ENCODE assay signal across 8 cellular contexts in the genomic region with DNA sequence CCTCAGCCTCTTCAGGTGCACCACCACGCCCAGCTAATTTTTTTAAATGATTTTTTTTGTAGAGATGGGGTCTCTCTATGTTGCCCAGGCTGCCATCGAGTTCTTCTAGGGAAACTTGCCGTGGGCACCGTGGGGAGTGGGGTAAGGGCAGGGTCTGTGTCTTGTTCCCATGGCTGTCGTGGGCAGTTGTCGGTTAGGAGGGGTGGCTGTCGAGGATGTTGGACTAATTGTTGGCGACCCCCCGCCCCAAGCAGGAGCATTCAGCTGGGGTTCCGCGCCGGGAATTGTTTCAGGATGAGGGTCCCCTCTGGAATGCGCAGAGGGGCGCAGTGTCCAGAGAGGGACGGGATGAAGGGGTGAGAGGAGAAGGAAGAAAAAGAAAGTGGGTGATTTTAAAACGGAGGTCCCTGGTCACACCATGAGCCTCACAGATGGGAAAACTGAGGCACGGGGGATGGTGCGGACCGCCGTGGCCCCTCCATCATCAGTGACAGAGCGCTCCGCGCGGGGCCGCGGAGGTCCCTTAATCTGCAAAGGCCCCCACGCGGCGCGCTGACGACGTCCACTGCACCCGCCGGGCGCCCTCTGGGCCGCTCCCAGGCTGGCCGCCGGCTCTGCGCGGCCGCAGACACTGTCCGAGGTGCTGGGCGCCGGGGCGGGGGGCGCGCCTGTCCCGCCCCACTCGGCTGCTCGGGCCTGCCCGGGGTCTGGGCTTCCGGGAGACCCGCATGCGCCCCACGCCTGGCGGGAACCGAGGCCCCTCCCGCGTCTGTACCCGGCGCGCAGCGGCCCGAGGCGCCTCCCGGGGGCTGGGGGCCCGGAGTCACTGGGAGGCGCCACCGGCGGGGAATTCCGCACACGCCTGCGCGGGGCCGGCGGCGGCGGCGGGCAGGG. TPM values are rescaled to one million over a fixed set of nuclear protein-coding genes. Genes with fewer than 3 reads are reported as not detected.
DNase-seq lines count a peak whose midpoint lies in the region; ATAC-seq, FAIRE-seq and TF ChIP-seq lines count a peak whose summit lies in the region.

No MANE protein-coding gene starts in this region.

- CTCF ChIA-PET in WTC11 (lab: Charles Lee) = no interaction called here

- H3K4me3 Mint-ChIP-seq in WTC11 = peak overlapping the region; percentile 88

- no peak for FAIRE-seq in kidney (lab: Jason Lieb, UNC)

- peak overlapping the region; percentile 65 for H3K4me3 ChIP-seq in AG10803 (ENCODE audit: low read length)
- H3K4me3 ChIP-seq in kidney (ENCODE audit: low read length in 2 of 2) = peak overlapping the region; percentile 32 to 53

- POLR2A ChIA-PET in WTC11 (lab: Charles Lee) = interaction anchor here (0.6 kb wide), 1 partner anchor 12 kb away, joined by 3 read pairs; no protein-coding TSS in a partner anchor

- intact Hi-C loops in kidney (cut with DNase I) = no loop called here

- peak overlapping the region; percentile 99 for H3K27ac Mint-ChIP-seq in WTC11

- H3K27ac ChIP-seq in caudate nucleus (ENCODE audit: low read depth, low read length) = peak overlapping the region; percentile 67
- H3K27ac ChIP-seq in kidney (ENCODE audit: low read depth in 2 of 2, low read length in 2 of 2) = peak overlapping the region; percentile 76 to 92

- peak overlapping the region; percentile 55 for H3K9ac ChIP-seq in kidney (ENCODE audit: low read length in 2 of 2)

- peaks cover 67% of the 10 kb centered on the region for H3K4me1 Mint-ChIP-seq in WTC11

- H3K9me3 Mint-ChIP-seq in WTC11 = no peaks in the 10 kb centered on the region

- no peaks in the 10 kb centered on the region for H3K9me3 ChIP-seq in kidney (ENCODE audit: control insufficient read depth in 1 of 2, low read length in 2 of 2)

- peaks cover 6% of the 10 kb centered on the region for H3K36me3 Mint-ChIP-seq in WTC11

- H3K27me3 Mint-ChIP-seq in WTC11 (ENCODE audit: low read depth) = no peaks in the 10 kb centered on the region

- H3K4me1 ChIP-seq in kidney (ENCODE audit: control insufficient read depth in 1 of 2, insufficient read depth in 1 of 2, low read depth in 1 of 2, low read length in 2 of 2) = peaks cover 28 to 31% of the 10 kb centered on the region in 2 donors

- no peaks in the 10 kb centered on the region for H3K36me3 ChIP-seq in kidney (ENCODE audit: control insufficient read depth in 1 of 2, insufficient read depth in 2 of 2, low read length in 2 of 2)

- TF ChIP-seq CTCF in AG10803 (conservative IDR thresholded peaks at IDR 0.05; ENCODE audit: low read length) (no peak), WTC11 (IDR thresholded peaks at IDR 0.05) (no peak), kidney (IDR thresholded peaks at IDR 0.05; ENCODE audit: borderline replicate concordance, extremely low read depth, insufficient read depth) (peak; percentile 2)

- DNase-seq in AG10803 (ENCODE audit: low read depth) (peak; percentile 71), LoVo (ENCODE audit: low spot score) (peak; percentile 67), WTC11 (ENCODE audit: low spot score) (peak; percentile 72), caudate nucleus (lab: John Stamatoyannopoulos, UW) (peak in 37 of 61 donors; percentile 9 to 72 (median 42)), kidney (peak; percentile 95), NCI-H2107 (lab: John Stamatoyannopoulos, UW) (no peak)
- peak; percentile 71 to 72 for DNase-seq in stimulated activated CD4-positive, alpha-beta T cell treated with anti-CD3 and anti-CD28 coated beads, Interleukin-15, amount 100 ng/mL, for 1 hour (ENCODE audit: low read depth in 1 of 2, low spot score in 1 of 2)

- ATAC-seq in GM19035 (IDR thresholded peaks at IDR 0.05; ENCODE audit: unreplicated experiment) (peak; percentile 35), WTC11 (peak; percentile 53)

TF ChIP-seq in WTC11, 78 proteins besides CTCF, POLR2A, EP300 and RAD21 (continues in another document):
- TF ChIP-seq, protein P1, sequence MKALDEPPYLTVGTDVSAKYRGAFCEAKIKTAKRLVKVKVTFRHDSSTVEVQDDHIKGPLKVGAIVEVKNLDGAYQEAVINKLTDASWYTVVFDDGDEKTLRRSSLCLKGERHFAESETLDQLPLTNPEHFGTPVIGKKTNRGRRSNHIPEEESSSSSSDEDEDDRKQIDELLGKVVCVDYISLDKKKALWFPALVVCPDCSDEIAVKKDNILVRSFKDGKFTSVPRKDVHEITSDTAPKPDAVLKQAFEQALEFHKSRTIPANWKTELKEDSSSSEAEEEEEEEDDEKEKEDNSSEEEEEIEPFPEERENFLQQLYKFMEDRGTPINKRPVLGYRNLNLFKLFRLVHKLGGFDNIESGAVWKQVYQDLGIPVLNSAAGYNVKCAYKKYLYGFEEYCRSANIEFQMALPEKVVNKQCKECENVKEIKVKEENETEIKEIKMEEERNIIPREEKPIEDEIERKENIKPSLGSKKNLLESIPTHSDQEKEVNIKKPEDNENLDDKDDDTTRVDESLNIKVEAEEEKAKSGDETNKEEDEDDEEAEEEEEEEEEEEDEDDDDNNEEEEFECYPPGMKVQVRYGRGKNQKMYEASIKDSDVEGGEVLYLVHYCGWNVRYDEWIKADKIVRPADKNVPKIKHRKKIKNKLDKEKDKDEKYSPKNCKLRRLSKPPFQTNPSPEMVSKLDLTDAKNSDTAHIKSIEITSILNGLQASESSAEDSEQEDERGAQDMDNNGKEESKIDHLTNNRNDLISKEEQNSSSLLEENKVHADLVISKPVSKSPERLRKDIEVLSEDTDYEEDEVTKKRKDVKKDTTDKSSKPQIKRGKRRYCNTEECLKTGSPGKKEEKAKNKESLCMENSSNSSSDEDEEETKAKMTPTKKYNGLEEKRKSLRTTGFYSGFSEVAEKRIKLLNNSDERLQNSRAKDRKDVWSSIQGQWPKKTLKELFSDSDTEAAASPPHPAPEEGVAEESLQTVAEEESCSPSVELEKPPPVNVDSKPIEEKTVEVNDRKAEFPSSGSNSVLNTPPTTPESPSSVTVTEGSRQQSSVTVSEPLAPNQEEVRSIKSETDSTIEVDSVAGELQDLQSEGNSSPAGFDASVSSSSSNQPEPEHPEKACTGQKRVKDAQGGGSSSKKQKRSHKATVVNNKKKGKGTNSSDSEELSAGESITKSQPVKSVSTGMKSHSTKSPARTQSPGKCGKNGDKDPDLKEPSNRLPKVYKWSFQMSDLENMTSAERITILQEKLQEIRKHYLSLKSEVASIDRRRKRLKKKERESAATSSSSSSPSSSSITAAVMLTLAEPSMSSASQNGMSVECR (CRISPR knock-in tag; IDR thresholded peaks at IDR 0.05; ENCODE audit: borderline replicate concordance) = no peak
- TF ChIP-seq ATF1 (CRISPR knock-in tag; IDR thresholded peaks at IDR 0.05) = no peak
- no peak for TF ChIP-seq ZNF263 (CRISPR knock-in tag; IDR thresholded peaks at IDR 0.05; ENCODE audit: low read depth)
- no peak for TF ChIP-seq GRHL2 (CRISPR knock-in tag; IDR thresholded peaks at IDR 0.05; ENCODE audit: insufficient replicate concordance, severe bottlenecking)
- TF ChIP-seq NR1H2 (CRISPR knock-in tag; IDR thresholded peaks at IDR 0.05) = no peak
- TF ChIP-seq PREB (CRISPR knock-in tag; IDR thresholded peaks at IDR 0.05; ENCODE audit: borderline replicate concordance) = no peak
- TF ChIP-seq, protein P2, sequence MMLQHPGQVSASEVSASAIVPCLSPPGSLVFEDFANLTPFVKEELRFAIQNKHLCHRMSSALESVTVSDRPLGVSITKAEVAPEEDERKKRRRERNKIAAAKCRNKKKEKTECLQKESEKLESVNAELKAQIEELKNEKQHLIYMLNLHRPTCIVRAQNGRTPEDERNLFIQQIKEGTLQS (CRISPR knock-in tag; conservative IDR thresholded peaks at IDR 0.05) = no peak
- TF ChIP-seq ZNF219 (CRISPR knock-in tag; IDR thresholded peaks at IDR 0.05; ENCODE audit: borderline replicate concordance) = no peak
- TF ChIP-seq, protein P3, sequence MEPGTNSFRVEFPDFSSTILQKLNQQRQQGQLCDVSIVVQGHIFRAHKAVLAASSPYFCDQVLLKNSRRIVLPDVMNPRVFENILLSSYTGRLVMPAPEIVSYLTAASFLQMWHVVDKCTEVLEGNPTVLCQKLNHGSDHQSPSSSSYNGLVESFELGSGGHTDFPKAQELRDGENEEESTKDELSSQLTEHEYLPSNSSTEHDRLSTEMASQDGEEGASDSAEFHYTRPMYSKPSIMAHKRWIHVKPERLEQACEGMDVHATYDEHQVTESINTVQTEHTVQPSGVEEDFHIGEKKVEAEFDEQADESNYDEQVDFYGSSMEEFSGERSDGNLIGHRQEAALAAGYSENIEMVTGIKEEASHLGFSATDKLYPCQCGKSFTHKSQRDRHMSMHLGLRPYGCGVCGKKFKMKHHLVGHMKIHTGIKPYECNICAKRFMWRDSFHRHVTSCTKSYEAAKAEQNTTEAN (CRISPR knock-in tag; IDR thresholded peaks at IDR 0.05) = no peak
- no peak for TF ChIP-seq ZBTB21 (CRISPR knock-in tag; IDR thresholded peaks at IDR 0.05; ENCODE audit: borderline replicate concordance)
- TF ChIP-seq IRF1 (CRISPR knock-in tag; IDR thresholded peaks at IDR 0.05) = no peak
- no peak for TF ChIP-seq ZNF396 (CRISPR knock-in tag; IDR thresholded peaks at IDR 0.05; ENCODE audit: borderline replicate concordance)

RNA-seq across cellular contexts. Expression of gene RNF213, which starts 0.8 kb away (rescaled TPM):
- total RNA-seq in WTC11 (2021) (70.3 to 72.6 TPM (median 70.5 TPM) in 3 replicates), kidney (276 TPM)
- polyA plus RNA-seq in kidney (ENCODE audit: insufficient read depth, low read depth, low replicate concordance) = 43.4 TPM

RNA-seq across cellular contexts. Expression of gene SLC26A11, which starts 39.7 kb away (rescaled TPM):
- total RNA-seq in WTC11 (2021) (19.1 to 26.4 TPM (median 23.5 TPM) in 3 replicates), kidney (24.5 TPM)
- 11.3 TPM for polyA plus RNA-seq in kidney (ENCODE audit: insufficient read depth, low read depth, low replicate concordance)

RNA-seq across cellular contexts. Expression of gene SGSH, which starts 39.8 kb away (rescaled TPM):
- 22.0 to 27.7 TPM (median 22.0 TPM) in 3 replicates for total RNA-seq in WTC11 (2021)
- 63.2 TPM for total RNA-seq in kidney
- polyA plus RNA-seq in kidney (ENCODE audit: insufficient read depth, low read depth, low replicate concordance) = 25.9 TPM
